ENCODE assay signal across 8 cellular contexts in the genomic region with DNA sequence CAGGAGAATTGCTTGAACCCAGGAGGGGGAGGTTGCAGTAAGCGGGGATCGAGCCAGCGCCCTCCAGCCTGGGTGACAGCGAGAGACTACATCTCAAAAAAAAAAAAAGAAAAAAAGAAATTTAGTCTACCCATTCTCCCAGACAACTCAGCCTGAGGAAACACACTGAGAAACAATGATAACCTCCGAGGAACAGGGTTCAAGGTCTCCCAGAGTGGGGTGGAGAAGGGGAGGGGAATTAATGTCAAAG. TPM values are rescaled to one million over a fixed set of nuclear protein-coding genes. Genes with fewer than 3 reads are reported as not detected.
DNase-seq lines count a peak whose midpoint lies in the region; ATAC-seq and TF ChIP-seq lines count a peak whose summit lies in the region.

No MANE protein-coding gene starts in this region.

- no peaks in the 10 kb centered on the region for H3K9me3 Mint-ChIP-seq in chondrocyte (ENCODE audit: low read depth)

- H3K4me3 Mint-ChIP-seq in chondrocyte (ENCODE audit: unreplicated experiment) = no peak overlapping the region

- CTCF ChIA-PET in AG04449 (lab: Yijun Ruan, JAX) = interaction anchor here (0.7 to 8.2 kb wide), 12 partner anchors 9 to 270 kb away, joined by 3 to 60 read pairs (median 6); partner anchors contain the start of gene RTN2
- CTCF ChIA-PET in GM10248 (lab: Yijun Ruan, JAX) = interaction anchor here (0.6 to 3.5 kb wide), 6 partner anchors 10 to 133 kb away, joined by 4 to 26 read pairs (median 5); partner anchors contain the start of gene EML2

- H3K36me3 ChIP-seq in muscle layer of duodenum (ENCODE audit: control insufficient read depth in 1 of 2, insufficient read depth in 2 of 2, low read length in 2 of 2) = no peaks in the 10 kb centered on the region

- no peaks in the 10 kb centered on the region for H3K36me3 Mint-ChIP-seq in chondrocyte (ENCODE audit: low read depth)

- peaks cover 1 to 13% of the 10 kb centered on the region in 2 donors for H3K4me1 ChIP-seq in muscle layer of duodenum (ENCODE audit: control insufficient read depth in 1 of 2, insufficient read depth in 2 of 2, low read length in 2 of 2)

- H3K27ac Mint-ChIP-seq in chondrocyte (ENCODE audit: unreplicated experiment) = peak overlapping the region; percentile 93

- no peaks in the 10 kb centered on the region for H3K27me3 Mint-ChIP-seq in chondrocyte (ENCODE audit: low read depth)

- H3K4me3 ChIP-seq in AG04449 (ENCODE audit: low read depth, low read length) (peak overlapping the region; percentile 82), muscle layer of duodenum (ENCODE audit: low read depth in 1 of 2, low read length in 2 of 2) (peak overlapping the region; percentile 96 to 97)
- H3K4me3 ChIP-seq in Jurkat, Clone E6-1 (ENCODE audit: low read length) = peak overlapping the region; percentile 61

- ATAC-seq in HG02884 (IDR thresholded peaks at IDR 0.05; ENCODE audit: unreplicated experiment) = no peak

- peak overlapping the region; percentile 84 for H3K27ac ChIP-seq in muscle layer of duodenum (ENCODE audit: low read length)

- POLR2A ChIA-PET in AG04449 (lab: Yijun Ruan, JAX) (no interaction called here), GM10248 (lab: Yijun Ruan, JAX) (interaction anchor here (1.2 kb wide), 1 partner anchor 37 kb away, joined by 3 read pairs; no protein-coding TSS in a partner anchor)

- peaks cover 36% of the 10 kb centered on the region for H3K4me1 Mint-ChIP-seq in chondrocyte (ENCODE audit: low read depth)

- no peak for DNase-seq in AG04449 (ENCODE audit: low read depth, low spot score)
- no peak for DNase-seq in Jurkat, Clone E6-1 (ENCODE audit: low read depth, low spot score)
- no peak for DNase-seq in chondrocyte (ENCODE audit: low spot score)
- DNase-seq in NCI-H524 treated with DMSO at 0.1 percent for 48 hours (lab: John Stamatoyannopoulos, UW) = no peak
- no peak for DNase-seq in GM10248 (ENCODE audit: extremely low spot score)
- DNase-seq in AG08396 (ENCODE audit: low spot score) = no peak

- no peak for TF ChIP-seq CTCF in AG04449 (IDR thresholded peaks at IDR 0.05; ENCODE audit: insufficient read depth, low read length, missing control alignments)
- TF ChIP-seq CTCF in chondrocyte (IDR thresholded peaks at IDR 0.05) = no peak
- no peak for TF ChIP-seq CTCF in GM10248 (IDR thresholded peaks at IDR 0.05; ENCODE audit: control extremely low read depth, extremely low read depth, low read depth, missing control alignments)

- H3K9me3 ChIP-seq in muscle layer of duodenum (ENCODE audit: control insufficient read depth in 1 of 2, low read length in 2 of 2) = no peaks in the 10 kb centered on the region

- H3K27me3 ChIP-seq in muscle layer of duodenum (ENCODE audit: low read depth, low read length) = no peaks in the 10 kb centered on the region

RNA-seq across cellular contexts. Expression of gene VASP, which starts 1.4 kb away (rescaled TPM):
- 41.0 TPM for polyA plus RNA-seq in Jurkat, Clone E6-1 (2012; ENCODE audit: insufficient read depth, insufficient read length)
- total RNA-seq in chondrocyte = 65.6 to 145 TPM (median 142 TPM) in 3 replicates

RNA-seq across cellular contexts. Expression of gene PPM1N, which starts 7.7 kb away (rescaled TPM):
- 2.8 TPM for polyA plus RNA-seq in Jurkat, Clone E6-1 (2012; ENCODE audit: insufficient read depth, insufficient read length)
- 0.52 to 0.63 TPM in 2 of 3 replicates, not detected in the other for total RNA-seq in chondrocyte

RNA-seq across cellular contexts. Expression of gene RTN2, which starts 9.1 kb away (rescaled TPM):
- polyA plus RNA-seq in Jurkat, Clone E6-1 (2012; ENCODE audit: insufficient read depth, insufficient read length) = 3.5 TPM
- 11.5 to 16.0 TPM (median 13.7 TPM) in 3 replicates for total RNA-seq in chondrocyte

RNA-seq across cellular contexts. Expression of gene FOSB, which starts 38.1 kb away (rescaled TPM):
- polyA plus RNA-seq in Jurkat, Clone E6-1 (2012; ENCODE audit: insufficient read depth, insufficient read length) = 1.1 TPM
- 25.5 to 50.9 TPM (median 43.8 TPM) in 3 replicates for total RNA-seq in chondrocyte
